7 cellular contexts compared by ENCODE assay signal in genomic region chr5:121783700-121784099, GRCh38.
"Had no signal": no experiment of that assay in that cellular context is flagged by ENCODE, and none has a peak within 500 bp of the region (broad histone marks: within the 10 kb centered on the region; RNA-seq: fewer than 3 reads in every experiment).

No MANE protein-coding gene starts in this region.

- DNase-seq: GOT3, H9, HCEC 1CT, KG1 had no signal

- ATAC-seq: HepG2 had no signal

- H3K4me1 Mint-ChIP-seq: H9, IgD-negative memory B cell had no signal

- H3K4me3 Mint-ChIP-seq: H9, IgD-negative memory B cell had no signal

- H3K27ac Mint-ChIP-seq: H9, IgD-negative memory B cell had no signal

- H3K36me3 Mint-ChIP-seq: IgD-negative memory B cell had no signal

- H3K27me3 Mint-ChIP-seq: IgD-negative memory B cell had no signal

- H3K27ac ChIP-seq: HL-60 had no signal
